In genomic region chr2:25323042-25323514, GRCh38 we compare ENCODE assay signal across 10 cellular contexts. TPM values are rescaled to one million over a fixed set of nuclear protein-coding genes. Genes with fewer than 3 reads are reported as not detected.
DNase-seq lines count a peak whose midpoint lies in the region; ATAC-seq and TF ChIP-seq lines count a peak whose summit lies in the region.
"Had no signal": no experiment of that assay in that cellular context is flagged by ENCODE, and none has a peak within 500 bp of the region (broad histone marks: within the 10 kb centered on the region; RNA-seq: fewer than 3 reads in every experiment).

No MANE protein-coding gene starts in this region.

- peaks cover 35% of the 10 kb centered on the region for H3K4me1 Mint-ChIP-seq in activated CD8-positive, alpha-beta T cell treated with anti-CD3 and anti-CD28 coated beads, Interleukin-2, amount 10 ng/mL, durations not matched to agents 7 days and 5 days (ENCODE audit: low read depth)

- CTCF ChIA-PET in activated CD8-positive, alpha-beta T cell treated with anti-CD3 and anti-CD28 coated beads, Interleukin-2, amount 10 ng/mL, durations not matched to agents 7 days and 5 days (lab: Charles Lee) = interaction anchor here (1.0 to 2.3 kb wide), 6 partner anchors 9 to 341 kb away, joined by 3 to 11 read pairs (median 4); no protein-coding TSS in a partner anchor

- ATAC-seq in activated CD8-positive, alpha-beta T cell treated with anti-CD3 and anti-CD28 coated beads, Interleukin-2, amount 10 ng/mL, durations not matched to agents 7 days and 5 days = peak; percentile 69
- ATAC-seq in GM21367 (IDR thresholded peaks at IDR 0.05; ENCODE audit: unreplicated experiment) (no peak), GM18870 (IDR thresholded peaks at IDR 0.05; ENCODE audit: unreplicated experiment) (no peak)

- no peak overlapping the region for H3K27ac ChIP-seq in suprapubic skin
- H3K27ac ChIP-seq: left ventricle myocardium inferior had no signal

- 79% methylated on average over 13 of the region's 13 CpGs for WGBS in suprapubic skin

- no peak for TF ChIP-seq CTCF in suprapubic skin (IDR thresholded peaks at IDR 0.05)

- H3K27me3 Mint-ChIP-seq in activated CD8-positive, alpha-beta T cell treated with anti-CD3 and anti-CD28 coated beads, Interleukin-2, amount 10 ng/mL, durations not matched to agents 7 days and 5 days (ENCODE audit: low read depth) = no peaks in the 10 kb centered on the region

- TF ChIP-seq EP300 in suprapubic skin (IDR thresholded peaks at IDR 0.05) = no peak

- no peak for TF ChIP-seq POLR2A in suprapubic skin (IDR thresholded peaks at IDR 0.05)

- peaks cover 24% of the 10 kb centered on the region for H3K4me1 ChIP-seq in suprapubic skin

- H3K4me3 Mint-ChIP-seq in activated CD8-positive, alpha-beta T cell treated with anti-CD3 and anti-CD28 coated beads, Interleukin-2, amount 10 ng/mL, durations not matched to agents 7 days and 5 days = peak overlapping the region; percentile 57

- H3K9me3 ChIP-seq in suprapubic skin = peaks cover 6% of the 10 kb centered on the region

- peak overlapping the region; percentile 86 for H3K27ac Mint-ChIP-seq in activated CD8-positive, alpha-beta T cell treated with anti-CD3 and anti-CD28 coated beads, Interleukin-2, amount 10 ng/mL, durations not matched to agents 7 days and 5 days

- peaks cover 4% of the 10 kb centered on the region for H3K36me3 ChIP-seq in suprapubic skin

- H3K4me3 ChIP-seq in suprapubic skin = no peak overlapping the region
- H3K4me3 ChIP-seq: left ventricle myocardium inferior had no signal

- POLR2A ChIA-PET in activated CD8-positive, alpha-beta T cell treated with anti-CD3 and anti-CD28 coated beads, Interleukin-2, amount 10 ng/mL, durations not matched to agents 7 days and 5 days (lab: Charles Lee) = interaction anchor here (0.7 to 3.4 kb wide), 6 partner anchors 10 to 235 kb away, joined by 3 to 27 read pairs (median 8); no protein-coding TSS in a partner anchor

- H3K9me3 Mint-ChIP-seq in activated CD8-positive, alpha-beta T cell treated with anti-CD3 and anti-CD28 coated beads, Interleukin-2, amount 10 ng/mL, durations not matched to agents 7 days and 5 days (ENCODE audit: insufficient read depth) = peaks cover 11% of the 10 kb centered on the region

- DNase-seq in LHCN-M2 (ENCODE audit: low read depth) (peak; percentile 43), glomerular visceral epithelial cell (ENCODE audit: extremely low spot score) (peak; percentile 26), suprapubic skin (ENCODE audit: low spot score in 2 of 2) (no peak), MV-4-11 (lab: John Stamatoyannopoulos, UW) (no peak)
- peak; percentile 56 for DNase-seq in activated CD8-positive, alpha-beta T cell treated with anti-CD3 and anti-CD28 coated beads, Interleukin-2, amount 10 ng/mL, durations not matched to agents 7 days and 5 days
- DNase-seq in stimulated activated CD4-positive, alpha-beta T cell treated with anti-CD3 and anti-CD28 coated beads, Interleukin-4, amount 100 ng/mL, for 24 hours = peak; percentile 65
- DNase-seq: effector CD8-positive, alpha-beta T cell; left ventricle myocardium inferior had no signal

- no peaks in the 10 kb centered on the region for H3K27me3 ChIP-seq in suprapubic skin

- peaks cover 36% of the 10 kb centered on the region for H3K36me3 Mint-ChIP-seq in activated CD8-positive, alpha-beta T cell treated with anti-CD3 and anti-CD28 coated beads, Interleukin-2, amount 10 ng/mL, durations not matched to agents 7 days and 5 days (ENCODE audit: low read depth)

RNA-seq across cellular contexts. Expression of gene DNMT3A, which starts 18.6 kb away (rescaled TPM):
- 3.1 and 5.0 TPM in 2 replicates for total RNA-seq in LHCN-M2 (2014; rRNA removed)
- polyA plus RNA-seq in LHCN-M2 (2012) = 6.0 TPM
- total RNA-seq in activated CD8-positive, alpha-beta T cell treated with anti-CD3 and anti-CD28 coated beads, Interleukin-2, amount 10 ng/mL, durations not matched to agents 7 days and 5 days = 10 to 100 TPM; 76.4 to 79.8 TPM
- 10 to 100 TPM in 2 of 4 donors, 1 to 10 TPM in 2; 4.0 to 12.8 (median 9.5) TPM for total RNA-seq in suprapubic skin

Comparison
In these comparisons a context has a peak if more than half of its experiments do, and no peak if none do; other contexts are left out.
1. DNase-seq: peak in LHCN-M2 (single experiment), activated CD8-positive, alpha-beta T cell treated with anti-CD3 and anti-CD28 coated beads, Interleukin-2, amount 10 ng/mL, durations not matched to agents 7 days and 5 days (single experiment), glomerular visceral epithelial cell (single experiment) and stimulated activated CD4-positive, alpha-beta T cell treated with anti-CD3 and anti-CD28 coated beads, Interleukin-4, amount 100 ng/mL, for 24 hours (single experiment); none in suprapubic skin (0 of 2) and MV-4-11 (single experiment).
2. RNA of gene DNMT3A, which starts 18.6 kb away (total RNA-seq): 76.4 to 79.8 TPM in activated CD8-positive, alpha-beta T cell treated with anti-CD3 and anti-CD28 coated beads, Interleukin-2, amount 10 ng/mL, durations not matched to agents 7 days and 5 days; 4.0 to 12.8 TPM in suprapubic skin and 3.1 to 5.0 TPM in LHCN-M2; every median in the first group is over 4 times any median in the second.